Comparison of ENCODE assay signal across 1 cellular context in genomic region chr4:127212269-127212580, GRCh38.
TF ChIP-seq lines count a peak whose summit lies in the region.

No MANE protein-coding gene starts in this region.

TF ChIP-seq in SK-N-SH treated with all-trans-retinoic acid at 6 μM for 48 hours, 23 proteins besides CTCF, POLR2A, EP300 and RAD21 (continued from another document):
- TF ChIP-seq CSRNP3 (CRISPR knock-in tag; IDR thresholded peaks at IDR 0.05): no peak
- no peak for TF ChIP-seq CREB5 (CRISPR knock-in tag; IDR thresholded peaks at IDR 0.05; ENCODE audit: low read depth)
